In genomic region chr3:48240000-48240710, GRCh38 we compare ENCODE assay signal across 10 cellular contexts. TPM values are rescaled to one million over a fixed set of nuclear protein-coding genes. Genes with fewer than 3 reads are reported as not detected.
DNase-seq lines count a peak whose midpoint lies in the region; ATAC-seq, FAIRE-seq and TF ChIP-seq lines count a peak whose summit lies in the region.
"Had no signal": no experiment of that assay in that cellular context is flagged by ENCODE, and none has a peak within 500 bp of the region (broad histone marks: within the 10 kb centered on the region; RNA-seq: fewer than 3 reads in every experiment).

No MANE protein-coding gene starts in this region.

- H3K36me3 Mint-ChIP-seq in activated naive CD4-positive, alpha-beta T cell treated with anti-CD3 and anti-CD28 coated beads for 36 hours (ENCODE audit: low read depth), result peaks cover 2% of the 10 kb centered on the region
- peaks cover 12% of the 10 kb centered on the region for H3K36me3 Mint-ChIP-seq in activated CD8-positive, alpha-beta T cell treated with anti-CD3 and anti-CD28 coated beads for 36 hours (ENCODE audit: low read depth)

- TF ChIP-seq POLR2A in HepG2 (IDR thresholded peaks at IDR 0.05; ENCODE audit: insufficient read depth in 1 of 2, low read depth in 2 of 2, low read length in 2 of 2) (no peak), transverse colon (IDR thresholded peaks at IDR 0.05) (no peak)

- in situ Hi-C loops in HepG2 (cut with HindIII; ENCODE audit: extremely low pct_ligation_motif_present, low pct_unique_long_range_greater_than_20kb), result no loop called here
- in situ Hi-C loops in transverse colon (cut with MboI; ENCODE audit: low pct_ligation_motif_present in 1 of 4, low pct_unique_long_range_greater_than_20kb in 1 of 4, low sequenced_read_pairs in 3 of 4), result no loop called here

- H3K79me2 ChIP-seq in HepG2 (ENCODE audit: insufficient read depth, low read length), result no peaks in the 10 kb centered on the region

- H2AFZ ChIP-seq in HepG2 (ENCODE audit: low read length), result peak overlapping the region; percentile 86

- peak overlapping the region; percentile 88 for H3K9ac ChIP-seq in HepG2 (ENCODE audit: insufficient read depth, low read depth, low read length)

- H3K4me3 ChIP-seq in HepG2 (replicated peaks in 1 of 3; ENCODE audit: insufficient read depth in 1 of 3, low read depth in 2 of 3, low read length in 3 of 3) (peak overlapping the region; percentile 30 to 97 (median 76); a peak in 4 of 6 replicates), transverse colon (peak overlapping the region in 1 of 4 donors; percentile 74)

- 92% methylated on average over 15 of the region's 15 CpGs for WGBS in HepG2 (ENCODE audit: low lambda C conversion rate)
- 78 to 89% methylated on average over 13 to 15 of the region's 15 CpGs for WGBS in transverse colon (ENCODE audit: low coverage in 1 of 2), 2 donors

- FAIRE-seq in HepG2 (lab: Jason Lieb, UNC), result no peak

- H3K27me3 Mint-ChIP-seq in activated naive CD4-positive, alpha-beta T cell treated with anti-CD3 and anti-CD28 coated beads for 36 hours (ENCODE audit: low read depth), result no peaks in the 10 kb centered on the region
- H3K27me3 Mint-ChIP-seq in activated CD8-positive, alpha-beta T cell treated with anti-CD3 and anti-CD28 coated beads for 36 hours, result no peaks in the 10 kb centered on the region

- POLR2A ChIA-PET in activated CD8-positive, alpha-beta T cell treated with anti-CD3 and anti-CD28 coated beads for 36 hours (lab: Charles Lee), result interaction anchor here (0.6 to 4.1 kb wide), 15 partner anchors 9 to 852 kb away, joined by 3 to 28 read pairs (median 4); partner anchors contain the start of genes CCDC51, CDC25A and TMA7
- POLR2A ChIA-PET in HepG2 (lab: Yijun Ruan, JAX), result interaction anchor here (1.0 to 2.2 kb wide), 10 partner anchors 14 to 395 kb away, joined by 3 to 15 read pairs (median 6); partner anchors contain the start of genes ATRIP, CAMP, CCDC51 and CDC25A

- H4K20me1 ChIP-seq in HepG2 (ENCODE audit: insufficient read depth, low read length), result no peaks in the 10 kb centered on the region

- no peak for TF ChIP-seq CTCF in activated CD8-positive, alpha-beta T cell treated with anti-CD3 and anti-CD28 coated beads for 36 hours (IDR thresholded peaks at IDR 0.05)
- no peak for TF ChIP-seq CTCF in HepG2 (CRISPR knock-in tag; IDR thresholded peaks at IDR 0.05)
- no peak for TF ChIP-seq CTCF in transverse colon (IDR thresholded peaks at IDR 0.05)
- no peak for TF ChIP-seq CTCF in GM20000 (IDR thresholded peaks at IDR 0.05; ENCODE audit: extremely low read depth, missing control alignments)

- H3K4me1 Mint-ChIP-seq in activated naive CD4-positive, alpha-beta T cell treated with anti-CD3 and anti-CD28 coated beads for 36 hours (ENCODE audit: low read depth), result peaks cover 24% of the 10 kb centered on the region
- peaks cover 22% of the 10 kb centered on the region for H3K4me1 Mint-ChIP-seq in activated CD8-positive, alpha-beta T cell treated with anti-CD3 and anti-CD28 coated beads for 36 hours (ENCODE audit: low read depth)

- no peak overlapping the region for H3K27ac Mint-ChIP-seq in activated naive CD4-positive, alpha-beta T cell treated with anti-CD3 and anti-CD28 coated beads for 36 hours
- peak overlapping the region; percentile 94 for H3K27ac Mint-ChIP-seq in activated CD8-positive, alpha-beta T cell treated with anti-CD3 and anti-CD28 coated beads for 36 hours

- no peaks in the 10 kb centered on the region for H3K36me3 ChIP-seq in HepG2 (replicated peaks in 1 of 2; ENCODE audit: control insufficient read depth in 1 of 2, insufficient read depth in 2 of 2, low read length in 2 of 2)
- H3K36me3 ChIP-seq in transverse colon, result no peaks in the 10 kb centered on the region

- TF ChIP-seq EP300 in HepG2 (IDR thresholded peaks at IDR 0.05; ENCODE audit: low read depth in 2 of 2, low read length in 2 of 2) (no peak), HepG2 (CRISPR knock-in tag; IDR thresholded peaks at IDR 0.05; ENCODE audit: borderline replicate concordance) (no peak), transverse colon (IDR thresholded peaks at IDR 0.05; ENCODE audit: low read depth) (no peak)

- BruUV-seq in HepG2 (replicated peaks; lab: Mats Ljungman, UMichigan), result no TSS peak

- H3K4me2 ChIP-seq in HepG2 (ENCODE audit: low read depth, low read length), result peak overlapping the region; percentile 94

- H3K9me3 ChIP-seq in HepG2 (ENCODE audit: low read length) (no peaks in the 10 kb centered on the region), transverse colon (no peaks in the 10 kb centered on the region)

- intact Hi-C loops in activated naive CD4-positive, alpha-beta T cell treated with anti-CD3 and anti-CD28 coated beads for 36 hours (cut with micrococcal nuclease), result loop anchor here (2.0 to 10.0 kb wide), 2 partner anchors 151 to 415 kb away; no protein-coding TSS in a partner anchor
- intact Hi-C loops in activated CD8-positive, alpha-beta T cell treated with anti-CD3 and anti-CD28 coated beads for 36 hours (cut with micrococcal nuclease), result no loop called here
- intact Hi-C loops in HepG2 (cut with micrococcal nuclease; ENCODE audit: unreplicated experiment), result loop anchor here (2.0 kb wide), 1 partner anchor 45 kb away; no protein-coding TSS in a partner anchor
- intact Hi-C loops in transverse colon (cut with DNase I; ENCODE audit: low total_unique reads), result no loop called here

- peak overlapping the region; percentile 88 for H3K4me3 Mint-ChIP-seq in activated naive CD4-positive, alpha-beta T cell treated with anti-CD3 and anti-CD28 coated beads for 36 hours
- peak overlapping the region; percentile 87 for H3K4me3 Mint-ChIP-seq in activated CD8-positive, alpha-beta T cell treated with anti-CD3 and anti-CD28 coated beads for 36 hours

- H3K27me3 ChIP-seq in HepG2 (ENCODE audit: control insufficient read depth in 1 of 2, insufficient read depth in 2 of 2, low read length in 2 of 2) (no peaks in the 10 kb centered on the region), transverse colon (no peaks in the 10 kb centered on the region)

- ATAC-seq in activated CD8-positive, alpha-beta T cell treated with anti-CD3 and anti-CD28 coated beads for 36 hours, result no peak
- no peak for ATAC-seq in HepG2
- no peak for ATAC-seq in GM18520 (IDR thresholded peaks at IDR 0.05; ENCODE audit: unreplicated experiment)

- CTCF ChIA-PET in activated naive CD4-positive, alpha-beta T cell treated with anti-CD3 and anti-CD28 coated beads for 36 hours (lab: Charles Lee), result interaction anchor here (0.6 to 2.5 kb wide), 12 partner anchors 10 to 317 kb away, joined by 3 to 18 read pairs (median 3); partner anchors contain the start of genes CCDC51, CDC25A, NME6 and TMA7
- CTCF ChIA-PET in activated CD8-positive, alpha-beta T cell treated with anti-CD3 and anti-CD28 coated beads for 36 hours (lab: Charles Lee), result interaction anchor here (0.6 to 3.1 kb wide), 8 partner anchors 9 to 268 kb away, joined by 3 to 35 read pairs (median 4); partner anchors contain the start of gene CDC25A
- CTCF ChIA-PET in HepG2 (lab: Yijun Ruan, JAX; ENCODE audit: low intra/inter-chr PET ratio, low total read pairs), result no interaction called here

- no peak for DNase-seq in activated naive CD4-positive, alpha-beta T cell treated with anti-CD3 and anti-CD28 coated beads for 36 hours
- DNase-seq in activated naive CD4-positive, alpha-beta T cell treated with Interleukin-2 at 50 U/mL for 16 hours, result no peak
- DNase-seq in activated CD8-positive, alpha-beta T cell treated with anti-CD3 and anti-CD28 coated beads for 36 hours, result no peak
- DNase-seq in HepG2 (ENCODE audit: low spot score) (no peak), transverse colon (no peak), GM20000 (ENCODE audit: low spot score) (no peak), 8988T (no peak)

- no peaks in the 10 kb centered on the region for H3K9me3 Mint-ChIP-seq in activated naive CD4-positive, alpha-beta T cell treated with anti-CD3 and anti-CD28 coated beads for 36 hours
- no peaks in the 10 kb centered on the region for H3K9me3 Mint-ChIP-seq in activated CD8-positive, alpha-beta T cell treated with anti-CD3 and anti-CD28 coated beads for 36 hours

- H3K4me1 ChIP-seq in HepG2 (ENCODE audit: insufficient read depth, low read length), result peaks cover 52% of the 10 kb centered on the region
- peaks cover 0 to 27% (median 12%) of the 10 kb centered on the region in 4 donors for H3K4me1 ChIP-seq in transverse colon

- H3K27ac ChIP-seq in HepG2 (ENCODE audit: extremely low read length, insufficient read depth, low read length) (peak overlapping the region; percentile 83), transverse colon (peak overlapping the region; percentile 87 to 93 (median 92))

- TF ChIP-seq RAD21 in HepG2 (CRISPR knock-in tag; IDR thresholded peaks at IDR 0.05), result no peak

RNA-seq across cellular contexts. Expression of gene ZNF589, which starts 0.7 kb away (rescaled TPM):
- 10 to 100 TPM; 15.8 to 16.3 TPM for total RNA-seq in activated naive CD4-positive, alpha-beta T cell treated with anti-CD3 and anti-CD28 coated beads for 36 hours
- total RNA-seq in activated CD8-positive, alpha-beta T cell treated with anti-CD3 and anti-CD28 coated beads for 36 hours, result 10 to 100 TPM; 30.4 to 32.8 TPM
- 5.6 and 7.3 TPM in 2 replicates for total RNA-seq in HepG2 (2016; rRNA removed; fragmentation: Illumina TruSeq; extraction: Trizol)
- 0.44 and 0.81 TPM in 2 replicates for total RNA-seq in HepG2 (2016; cell fraction: cytosol; rRNA removed; fragmentation: Illumina TruSeq; extraction: Trizol; ENCODE audit: low read depth)
- 5.3 and 6.9 TPM in 2 replicates for total RNA-seq in HepG2 (2016; cell fraction: insoluble cytoplasmic fraction; rRNA removed; fragmentation: Illumina TruSeq; extraction: Trizol)
- total RNA-seq in HepG2 (2016; cell fraction: membrane; rRNA removed; fragmentation: Illumina TruSeq; extraction: Trizol), result 1.4 and 1.7 TPM in 2 replicates
- 10.3 and 12.0 TPM in 2 replicates for total RNA-seq in HepG2 (2016; cell fraction: nucleus; rRNA removed; fragmentation: Illumina TruSeq; extraction: Trizol)
- 5.8 and 7.2 TPM in 2 replicates for polyA plus RNA-seq in HepG2 (2011; rRNA removed)
- polyA plus RNA-seq in HepG2 (2011; cell fraction: cytosol; rRNA removed), result 2.5 and 3.9 TPM in 2 replicates
- 15.9 and 20.4 TPM in 2 replicates for polyA plus RNA-seq in HepG2 (2011; cell fraction: nucleus; rRNA removed)
- 5.9 and 7.4 TPM in 2 replicates for polyA plus RNA-seq in HepG2 (2012)
- polyA plus RNA-seq in HepG2 (2016; cell fraction: cytosol; fragmentation: Illumina TruSeq; extraction: Trizol; ENCODE audit: low read depth), result 0.26 and 0.29 TPM in 2 replicates
- 5.2 and 5.5 TPM in 2 replicates for polyA plus RNA-seq in HepG2 (2016; cell fraction: insoluble cytoplasmic fraction; fragmentation: Illumina TruSeq; extraction: Trizol; ENCODE audit: low read depth)
- 0.94 and 1.2 TPM in 2 replicates for polyA plus RNA-seq in HepG2 (2016; cell fraction: membrane; fragmentation: Illumina TruSeq; extraction: Trizol; ENCODE audit: low read depth)
- polyA plus RNA-seq in HepG2 (2016; cell fraction: nucleus; fragmentation: Illumina TruSeq; extraction: Trizol; ENCODE audit: insufficient read depth, low read depth), result 17.8 and 20.2 TPM in 2 replicates
- polyA minus RNA-seq in HepG2 (2011; rRNA and poly(A)+ RNA removed; ENCODE audit: low replicate concordance), result 5.6 and 10.6 TPM in 2 replicates
- 1.7 TPM in 2 replicates for polyA minus RNA-seq in HepG2 (2011; cell fraction: cytosol; rRNA and poly(A)+ RNA removed)
- polyA minus RNA-seq in HepG2 (2011; cell fraction: nucleus; rRNA and poly(A)+ RNA removed), result 8.9 and 13.2 TPM in 2 replicates
- total RNA-seq in transverse colon, result 1 to 10 TPM; 1.9 to 9.1 (median 5.8) TPM

RNA-seq across cellular contexts. Expression of gene CAMP, which starts 16.9 kb away (rescaled TPM):
- total RNA-seq in activated naive CD4-positive, alpha-beta T cell treated with anti-CD3 and anti-CD28 coated beads for 36 hours, result not detected
- not detected for total RNA-seq in activated CD8-positive, alpha-beta T cell treated with anti-CD3 and anti-CD28 coated beads for 36 hours
- not detected in 2 replicates for total RNA-seq in HepG2 (2016; rRNA removed; fragmentation: Illumina TruSeq; extraction: Trizol)
- total RNA-seq in HepG2 (2016; cell fraction: cytosol; rRNA removed; fragmentation: Illumina TruSeq; extraction: Trizol; ENCODE audit: low read depth), result not detected in 2 replicates
- total RNA-seq in HepG2 (2016; cell fraction: insoluble cytoplasmic fraction; rRNA removed; fragmentation: Illumina TruSeq; extraction: Trizol), result not detected in 2 replicates
- not detected in 2 replicates for total RNA-seq in HepG2 (2016; cell fraction: membrane; rRNA removed; fragmentation: Illumina TruSeq; extraction: Trizol)
- total RNA-seq in HepG2 (2016; cell fraction: nucleus; rRNA removed; fragmentation: Illumina TruSeq; extraction: Trizol), result not detected in 2 replicates
- polyA plus RNA-seq in HepG2 (2011; rRNA removed), result not detected in 2 replicates
- not detected in 2 replicates for polyA plus RNA-seq in HepG2 (2011; cell fraction: cytosol; rRNA removed)
- not detected in 2 replicates for polyA plus RNA-seq in HepG2 (2011; cell fraction: nucleus; rRNA removed)
- not detected in 2 replicates for polyA plus RNA-seq in HepG2 (2012)
- not detected in 2 replicates for polyA plus RNA-seq in HepG2 (2016; cell fraction: cytosol; fragmentation: Illumina TruSeq; extraction: Trizol; ENCODE audit: low read depth)
- polyA plus RNA-seq in HepG2 (2016; cell fraction: insoluble cytoplasmic fraction; fragmentation: Illumina TruSeq; extraction: Trizol; ENCODE audit: low read depth), result not detected in 2 replicates
- polyA plus RNA-seq in HepG2 (2016; cell fraction: membrane; fragmentation: Illumina TruSeq; extraction: Trizol; ENCODE audit: low read depth), result not detected in 2 replicates
- not detected in 2 replicates for polyA plus RNA-seq in HepG2 (2016; cell fraction: nucleus; fragmentation: Illumina TruSeq; extraction: Trizol; ENCODE audit: insufficient read depth, low read depth)
- polyA minus RNA-seq in HepG2 (2011; rRNA and poly(A)+ RNA removed; ENCODE audit: low replicate concordance), result not detected in 2 replicates
- polyA minus RNA-seq in HepG2 (2011; cell fraction: cytosol; rRNA and poly(A)+ RNA removed), result not detected in 2 replicates
- polyA minus RNA-seq in HepG2 (2011; cell fraction: nucleus; rRNA and poly(A)+ RNA removed), result not detected in 2 replicates
- not detected for total RNA-seq in transverse colon
- total RNA-seq: G401, HT1080 had no signal

RNA-seq across cellular contexts. Expression of gene CDC25A, which starts 51.9 kb away (rescaled TPM):
- total RNA-seq in activated naive CD4-positive, alpha-beta T cell treated with anti-CD3 and anti-CD28 coated beads for 36 hours, result 10 to 100 TPM; 40.8 to 41.8 TPM
- 10 to 100 TPM; 34.1 to 38.4 TPM for total RNA-seq in activated CD8-positive, alpha-beta T cell treated with anti-CD3 and anti-CD28 coated beads for 36 hours
- total RNA-seq in HepG2 (2016; rRNA removed; fragmentation: Illumina TruSeq; extraction: Trizol) (45.4 and 54.7 TPM in 2 replicates), transverse colon (1 to 10 TPM; 1.7 to 7.6 (median 4.8) TPM)
- total RNA-seq in HepG2 (2016; cell fraction: cytosol; rRNA removed; fragmentation: Illumina TruSeq; extraction: Trizol; ENCODE audit: low read depth), result 8.6 and 10.2 TPM in 2 replicates
- total RNA-seq in HepG2 (2016; cell fraction: insoluble cytoplasmic fraction; rRNA removed; fragmentation: Illumina TruSeq; extraction: Trizol), result 44.2 and 51.4 TPM in 2 replicates
- total RNA-seq in HepG2 (2016; cell fraction: membrane; rRNA removed; fragmentation: Illumina TruSeq; extraction: Trizol), result 25.6 and 27.4 TPM in 2 replicates
- total RNA-seq in HepG2 (2016; cell fraction: nucleus; rRNA removed; fragmentation: Illumina TruSeq; extraction: Trizol), result 26.0 and 31.5 TPM in 2 replicates
- 6.1 and 7.9 TPM in 2 replicates for polyA plus RNA-seq in HepG2 (2011; rRNA removed)
- polyA plus RNA-seq in HepG2 (2011; cell fraction: cytosol; rRNA removed), result 4.7 and 5.4 TPM in 2 replicates
- 3.8 and 5.4 TPM in 2 replicates for polyA plus RNA-seq in HepG2 (2011; cell fraction: nucleus; rRNA removed)
- 5.8 and 9.1 TPM in 2 replicates for polyA plus RNA-seq in HepG2 (2012)
- 3.9 and 4.0 TPM in 2 replicates for polyA plus RNA-seq in HepG2 (2016; cell fraction: cytosol; fragmentation: Illumina TruSeq; extraction: Trizol; ENCODE audit: low read depth)
- polyA plus RNA-seq in HepG2 (2016; cell fraction: insoluble cytoplasmic fraction; fragmentation: Illumina TruSeq; extraction: Trizol; ENCODE audit: low read depth), result 40.2 and 42.2 TPM in 2 replicates
- 11.4 and 13.7 TPM in 2 replicates for polyA plus RNA-seq in HepG2 (2016; cell fraction: membrane; fragmentation: Illumina TruSeq; extraction: Trizol; ENCODE audit: low read depth)
- polyA plus RNA-seq in HepG2 (2016; cell fraction: nucleus; fragmentation: Illumina TruSeq; extraction: Trizol; ENCODE audit: insufficient read depth, low read depth), result 31.4 and 31.9 TPM in 2 replicates
- 12.9 and 36.5 TPM in 2 replicates for polyA minus RNA-seq in HepG2 (2011; rRNA and poly(A)+ RNA removed; ENCODE audit: low replicate concordance)
- 7.1 and 11.8 TPM in 2 replicates for polyA minus RNA-seq in HepG2 (2011; cell fraction: cytosol; rRNA and poly(A)+ RNA removed)
- polyA minus RNA-seq in HepG2 (2011; cell fraction: nucleus; rRNA and poly(A)+ RNA removed), result 8.9 and 11.2 TPM in 2 replicates

Comparison
In these comparisons a context has a peak if more than half of its experiments do, and no peak if none do; other contexts are left out.
1. intact Hi-C loops: an anchor here in activated naive CD4-positive, alpha-beta T cell treated with anti-CD3 and anti-CD28 coated beads for 36 hours (2.0 to 10.0 kb wide) and HepG2 (2.0 kb wide); none called in activated CD8-positive, alpha-beta T cell treated with anti-CD3 and anti-CD28 coated beads for 36 hours and transverse colon.